In the genomic region with DNA sequence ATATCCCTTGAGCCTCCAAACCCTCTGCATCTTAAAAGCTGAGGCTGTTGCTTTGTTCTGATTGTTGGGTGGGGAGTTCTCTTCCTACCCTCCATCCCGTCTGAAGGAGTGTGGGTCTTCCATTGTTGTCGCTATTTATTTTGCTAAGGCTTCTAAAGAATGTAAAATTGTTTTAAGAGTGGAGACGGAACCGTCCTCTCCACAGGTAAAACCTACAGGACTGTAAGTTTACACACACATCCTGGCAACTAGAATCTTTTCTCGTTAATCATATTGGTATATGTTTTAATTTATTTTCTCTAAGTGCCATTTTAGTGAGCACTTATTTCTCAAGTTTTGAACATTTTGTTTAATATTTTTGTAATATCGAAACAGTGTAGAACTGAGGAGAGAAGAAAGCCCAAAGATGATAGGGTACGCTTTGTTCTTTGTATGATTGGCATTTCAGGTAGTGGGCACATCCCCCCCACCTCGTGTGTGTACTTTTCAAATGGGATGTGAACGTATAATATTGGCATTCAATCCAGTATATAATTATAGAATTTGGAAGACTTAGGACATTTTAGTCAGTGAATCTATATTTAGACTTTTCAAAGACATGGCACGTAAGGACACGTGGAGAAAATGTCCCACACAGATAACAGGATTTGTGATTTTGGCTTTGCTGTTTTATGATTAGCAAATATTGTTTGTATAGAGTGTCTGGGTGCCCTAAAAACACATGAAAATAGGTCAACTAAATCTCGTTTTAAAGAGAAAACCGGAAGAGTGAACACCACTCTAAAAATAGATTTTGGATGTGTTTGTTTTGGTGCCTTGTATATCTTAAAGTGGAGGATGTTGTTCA, we compare ENCODE assay signal across 8 cellular contexts. TPM values are rescaled to one million over a fixed set of nuclear protein-coding genes. Genes with fewer than 3 reads are reported as not detected.
DNase-seq lines count a peak whose midpoint lies in the region; ATAC-seq lines count a peak whose summit lies in the region.

No MANE protein-coding gene starts in this region.

- peak overlapping the region; percentile 100 for H3K4me3 Mint-ChIP-seq in activated T-helper 1 cell treated with anti-CD3 and anti-CD28 coated beads, Interleukin-12 subunit alpha, Interleukin-12 subunit beta, Interleukin-2, Interleukin-4 antibody, amounts not matched to agents 30 ng/mL and 10 ng/mL and 1 ng/mL, durations not matched to agents 14 hours and 24 hours and 36 hours
- H3K4me3 Mint-ChIP-seq in stimulated activated memory B cell treated with anti-CD40 and anti-IgM and Interleukin-4, amounts not matched to agents 10 μg/mL and 1 μg/mL and 100 μg/mL, for 72 hours: peak overlapping the region; percentile 99

- peaks cover 6% of the 10 kb centered on the region for H3K36me3 Mint-ChIP-seq in activated T-helper 1 cell treated with anti-CD3 and anti-CD28 coated beads, Interleukin-12 subunit alpha, Interleukin-12 subunit beta, Interleukin-2, Interleukin-4 antibody, amounts not matched to agents 30 ng/mL and 10 ng/mL and 1 ng/mL, durations not matched to agents 14 hours and 24 hours and 36 hours (ENCODE audit: low read depth)
- H3K36me3 Mint-ChIP-seq in stimulated activated memory B cell treated with anti-CD40 and anti-IgM and Interleukin-4, amounts not matched to agents 10 μg/mL and 1 μg/mL and 100 μg/mL, for 72 hours: peaks cover 5% of the 10 kb centered on the region

- H3K27ac Mint-ChIP-seq in activated T-helper 1 cell treated with anti-CD3 and anti-CD28 coated beads, Interleukin-12 subunit alpha, Interleukin-12 subunit beta, Interleukin-2, Interleukin-4 antibody, amounts not matched to agents 30 ng/mL and 10 ng/mL and 1 ng/mL, durations not matched to agents 14 hours and 24 hours and 36 hours: peak overlapping the region; percentile 100
- peak overlapping the region; percentile 97 for H3K27ac Mint-ChIP-seq in stimulated activated memory B cell treated with anti-CD40 and anti-IgM and Interleukin-4, amounts not matched to agents 10 μg/mL and 1 μg/mL and 100 μg/mL, for 72 hours

- no peaks in the 10 kb centered on the region for H3K9me3 Mint-ChIP-seq in activated T-helper 1 cell treated with anti-CD3 and anti-CD28 coated beads, Interleukin-12 subunit alpha, Interleukin-12 subunit beta, Interleukin-2, Interleukin-4 antibody, amounts not matched to agents 30 ng/mL and 10 ng/mL and 1 ng/mL, durations not matched to agents 14 hours and 24 hours and 36 hours
- H3K9me3 Mint-ChIP-seq in stimulated activated memory B cell treated with anti-CD40 and anti-IgM and Interleukin-4, amounts not matched to agents 10 μg/mL and 1 μg/mL and 100 μg/mL, for 72 hours: no peaks in the 10 kb centered on the region

- intact Hi-C loops in activated T-helper 1 cell treated with anti-CD3 and anti-CD28 coated beads, Interleukin-12 subunit alpha, Interleukin-12 subunit beta, Interleukin-2, Interleukin-4 antibody, amounts not matched to agents 30 ng/mL and 10 ng/mL and 1 ng/mL, durations not matched to agents 14 hours and 24 hours and 36 hours (cut with micrococcal nuclease): loop anchor here (5.0 to 10.0 kb wide), 4 partner anchors 146 to 1476 kb away; partner anchors contain the start of genes NCOA7 and PTPRK

- peaks cover 2% of the 10 kb centered on the region for H3K9me3 ChIP-seq in iPS-18c (ENCODE audit: control insufficient read depth, insufficient read depth, low read length)

- peak; percentile 0 for ATAC-seq in HG03280 (IDR thresholded peaks at IDR 0.05; ENCODE audit: unreplicated experiment)
- ATAC-seq in stimulated activated memory B cell treated with anti-CD40 and anti-IgM and Interleukin-4, amounts not matched to agents 10 μg/mL and 1 μg/mL and 100 μg/mL, for 72 hours: no peak

- DNase-seq in EH (ENCODE audit: low read depth): peak; percentile 13
- no peak for DNase-seq in activated T-helper 1 cell treated with anti-CD3 and anti-CD28 coated beads, Interleukin-12 subunit alpha, Interleukin-12 subunit beta, Interleukin-2, Interleukin-4 antibody, amounts not matched to agents 30 ng/mL and 10 ng/mL and 1 ng/mL, durations not matched to agents 14 hours and 24 hours and 36 hours (ENCODE audit: low spot score)
- no peak for DNase-seq in NCI-H2029 treated with DMSO at 0.1 percent for 48 hours (lab: John Stamatoyannopoulos, UW)
- no peak for DNase-seq in NCI-H1694 (lab: John Stamatoyannopoulos, UW)
- DNase-seq in NCI-H2107 treated with DMSO at 0.1 percent for 48 hours (lab: John Stamatoyannopoulos, UW; ENCODE audit: unreplicated experiment): no peak

- peaks cover 48% of the 10 kb centered on the region for H3K4me1 Mint-ChIP-seq in activated T-helper 1 cell treated with anti-CD3 and anti-CD28 coated beads, Interleukin-12 subunit alpha, Interleukin-12 subunit beta, Interleukin-2, Interleukin-4 antibody, amounts not matched to agents 30 ng/mL and 10 ng/mL and 1 ng/mL, durations not matched to agents 14 hours and 24 hours and 36 hours (ENCODE audit: low read depth)
- H3K4me1 Mint-ChIP-seq in stimulated activated memory B cell treated with anti-CD40 and anti-IgM and Interleukin-4, amounts not matched to agents 10 μg/mL and 1 μg/mL and 100 μg/mL, for 72 hours: peaks cover 32% of the 10 kb centered on the region

- H3K4me3 ChIP-seq in iPS-18c (ENCODE audit: insufficient read depth, low read depth, low read length): peak overlapping the region; percentile 94

- peaks cover 5% of the 10 kb centered on the region for H3K27me3 Mint-ChIP-seq in activated T-helper 1 cell treated with anti-CD3 and anti-CD28 coated beads, Interleukin-12 subunit alpha, Interleukin-12 subunit beta, Interleukin-2, Interleukin-4 antibody, amounts not matched to agents 30 ng/mL and 10 ng/mL and 1 ng/mL, durations not matched to agents 14 hours and 24 hours and 36 hours (ENCODE audit: insufficient read depth)
- no peaks in the 10 kb centered on the region for H3K27me3 Mint-ChIP-seq in stimulated activated memory B cell treated with anti-CD40 and anti-IgM and Interleukin-4, amounts not matched to agents 10 μg/mL and 1 μg/mL and 100 μg/mL, for 72 hours

RNA-seq across cellular contexts. Expression of gene RNF146, which starts 1.3 kb away (rescaled TPM):
- total RNA-seq in activated T-helper 1 cell treated with anti-CD3 and anti-CD28 coated beads, Interleukin-12 subunit alpha, Interleukin-12 subunit beta, Interleukin-2, Interleukin-4 antibody, amounts not matched to agents 30 ng/mL and 10 ng/mL and 1 ng/mL, durations not matched to agents 14 hours and 24 hours and 36 hours: 18.3 and 20.5 TPM in 2 replicates
